10 cellular contexts compared by ENCODE assay signal in the genomic region with DNA sequence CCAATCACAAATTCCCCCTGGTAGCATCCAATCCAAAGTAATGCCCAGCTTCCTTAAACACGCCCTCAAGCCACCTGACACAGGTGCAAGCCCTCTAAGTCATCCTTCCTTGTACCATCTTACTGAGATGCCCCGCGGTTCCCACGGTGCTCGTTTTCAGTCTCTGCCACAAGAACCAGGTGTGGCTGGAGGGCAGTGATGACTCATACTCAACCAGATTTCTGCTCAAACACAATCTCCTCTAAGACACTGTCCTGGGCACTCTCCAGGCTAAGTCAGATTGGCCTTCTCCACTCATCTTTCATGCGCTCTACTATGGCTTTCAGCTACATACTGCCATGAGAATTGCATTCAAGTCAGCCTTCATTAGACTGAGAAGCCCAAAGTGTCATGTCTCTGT. TPM values are rescaled to one million over a fixed set of nuclear protein-coding genes. Genes with fewer than 3 reads are reported as not detected.
DNase-seq lines count a peak whose midpoint lies in the region; ATAC-seq, FAIRE-seq and TF ChIP-seq lines count a peak whose summit lies in the region.
"Had no signal": no experiment of that assay in that cellular context is flagged by ENCODE, and none has a peak within 500 bp of the region (broad histone marks: within the 10 kb centered on the region; RNA-seq: fewer than 3 reads in every experiment).

No MANE protein-coding gene starts in this region.

- H3K9me3 Mint-ChIP-seq in memory B cell, result no peaks in the 10 kb centered on the region

- peaks cover 46% of the 10 kb centered on the region for H3K4me1 Mint-ChIP-seq in memory B cell

- H3K36me3 ChIP-seq in upper lobe of left lung, result no peaks in the 10 kb centered on the region

- peak overlapping the region; percentile 50 for H3K4me3 Mint-ChIP-seq in memory B cell

- TF ChIP-seq POLR2A in upper lobe of left lung (IDR thresholded peaks at IDR 0.05), result no peak

- H3K27me3 Mint-ChIP-seq in memory B cell, result no peaks in the 10 kb centered on the region

- no peak for TF ChIP-seq CTCF in upper lobe of left lung (IDR thresholded peaks at IDR 0.05)

- 83 to 89% methylated on average over 5 to 6 of the region's 6 CpGs for WGBS in upper lobe of left lung, 2 donors

- no peak overlapping the region for H3K4me3 ChIP-seq in upper lobe of left lung
- H3K4me3 ChIP-seq: smooth muscle cell had no signal

- H3K36me3 Mint-ChIP-seq in memory B cell, result peaks cover 9% of the 10 kb centered on the region

- no peaks in the 10 kb centered on the region for H3K27me3 ChIP-seq in upper lobe of left lung

- peak; percentile 44 for ATAC-seq in GM18511 (IDR thresholded peaks at IDR 0.05; ENCODE audit: unreplicated experiment)
- ATAC-seq in GM21576 (IDR thresholded peaks at IDR 0.05; ENCODE audit: unreplicated experiment), result peak; percentile 47
- ATAC-seq in memory B cell (ENCODE audit: low read depth), result peak; percentile 14
- ATAC-seq in upper lobe of left lung (ENCODE audit: low FRiP score in 2 of 2), result no peak

- H3K27ac ChIP-seq in upper lobe of left lung, result no peak overlapping the region

- peaks cover 0 to 7% (median 0%) of the 10 kb centered on the region in 4 donors for H3K4me1 ChIP-seq in upper lobe of left lung

- no peak for FAIRE-seq in GM19239 (lab: Jason Lieb, UNC)
- FAIRE-seq: colon had no signal

- peak overlapping the region; percentile 73 for H3K27ac Mint-ChIP-seq in memory B cell

- DNase-seq in M059J (ENCODE audit: low read depth), result peak; percentile 60
- DNase-seq in memory B cell (ENCODE audit: low spot score in 2 of 2), result no peak
- DNase-seq in upper lobe of left lung, result no peak
- no peak for DNase-seq in GM19239 (ENCODE audit: insufficient read length, low spot score)
- DNase-seq in NCI-H1048 (lab: John Stamatoyannopoulos, UW), result no peak
- DNase-seq: NCI-H187 had no signal

- no peak for TF ChIP-seq EP300 in upper lobe of left lung (IDR thresholded peaks at IDR 0.05)

- peaks cover 0 to 5% (median 0%) of the 10 kb centered on the region in 4 donors for H3K9me3 ChIP-seq in upper lobe of left lung

RNA-seq across cellular contexts. Expression of a gene that starts 3.5 kb away (rescaled TPM):
- total RNA-seq in M059J (2014; rRNA removed; shearing (Covaris generic)), result 35.7 and 42.7 TPM in 2 replicates
- total RNA-seq in upper lobe of left lung, result 10 to 100 TPM; 17.8 to 53.4 (median 41.8) TPM

Comparison
In these comparisons a context has a peak if more than half of its experiments do, and no peak if none do; other contexts are left out.
1. ATAC-seq: peak in GM18511 (single experiment), GM21576 (single experiment) and memory B cell (single experiment); none in upper lobe of left lung (0 of 2).